15 cellular contexts compared by ENCODE assay signal in genomic region chr9:125541840-125542243, GRCh38.
DNase-seq lines count a peak whose midpoint lies in the region; TF ChIP-seq lines count a peak whose summit lies in the region.
"Had no signal": no experiment of that assay in that cellular context is flagged by ENCODE, and none has a peak within 500 bp of the region (broad histone marks: within the 10 kb centered on the region; RNA-seq: fewer than 3 reads in every experiment).

No MANE protein-coding gene starts in this region.

- CTCF ChIA-PET in OCI-LY7 (lab: Charles Lee; ENCODE audit: unreplicated experiment): no interaction called here
- CTCF ChIA-PET in activated naive CD4-positive, alpha-beta T cell treated with anti-CD3 and anti-CD28 coated beads for 36 hours (lab: Charles Lee): interaction anchor here (0.8 to 2.0 kb wide), 4 partner anchors 12 to 20 kb away, joined by 3 to 8 read pairs (median 4); no protein-coding TSS in a partner anchor

- H2AFZ ChIP-seq in OCI-LY7 (ENCODE audit: low read length): no peak overlapping the region

- H3K36me3 ChIP-seq in OCI-LY7 (ENCODE audit: insufficient read depth, low read length): no peaks in the 10 kb centered on the region
- H3K36me3 ChIP-seq: SJCRH30, tibial artery had no signal

- no peak overlapping the region for H3K4me3 Mint-ChIP-seq in nephron
- H3K4me3 Mint-ChIP-seq in activated naive CD4-positive, alpha-beta T cell treated with anti-CD3 and anti-CD28 coated beads for 36 hours: no peak overlapping the region

- DNase-seq in NCI-H2081 (lab: John Stamatoyannopoulos, UW) (peak; percentile 75 to 89), NCI-H2081 treated with DMSO at 0.1 percent for 48 hours (lab: John Stamatoyannopoulos, UW) (no peak), NCI-H187 treated with DMSO at 0.1 percent for 48 hours (lab: John Stamatoyannopoulos, UW) (peak; percentile 19), SK-N-DZ (ENCODE audit: low spot score) (peak; percentile 10), OCI-LY7 (ENCODE audit: low spot score) (no peak), medulla oblongata (ENCODE audit: extremely low spot score) (no peak)
- no peak for DNase-seq in activated naive CD4-positive, alpha-beta T cell treated with anti-CD3 and anti-CD28 coated beads for 36 hours
- DNase-seq: activated naive CD4-positive, alpha-beta T cell treated with anti-CD3 and anti-CD28 coated beads, Interleukin-2, amount 50 U/mL, for 16 hours; central memory CD4-positive, alpha-beta T cell; left colon; SJCRH30; small intestine; tibial artery had no signal

- POLR2A ChIA-PET in OCI-LY7 (lab: Charles Lee): interaction anchor here (0.5 to 1.7 kb wide), 4 partner anchors 9 to 1151 kb away, joined by 3 to 9 read pairs (median 4); no protein-coding TSS in a partner anchor

- H4K20me1 ChIP-seq in OCI-LY7 (ENCODE audit: insufficient read depth, low read length): no peaks in the 10 kb centered on the region

- H3K27me3 Mint-ChIP-seq in nephron (ENCODE audit: low read depth): no peaks in the 10 kb centered on the region
- no peaks in the 10 kb centered on the region for H3K27me3 Mint-ChIP-seq in activated naive CD4-positive, alpha-beta T cell treated with anti-CD3 and anti-CD28 coated beads for 36 hours (ENCODE audit: low read depth)

- intact Hi-C loops in OCI-LY7 (cut with micrococcal nuclease; ENCODE audit: unreplicated experiment): no loop called here
- intact Hi-C loops in activated naive CD4-positive, alpha-beta T cell treated with anti-CD3 and anti-CD28 coated beads for 36 hours (cut with micrococcal nuclease): no loop called here

- H3K9me2 ChIP-seq in OCI-LY7 (ENCODE audit: insufficient read depth, low read length): no peaks in the 10 kb centered on the region

- no peaks in the 10 kb centered on the region for H3K4me1 ChIP-seq in OCI-LY7 (ENCODE audit: insufficient read depth, low read length, poor library complexity, severe bottlenecking)

- H3K4me2 ChIP-seq in OCI-LY7 (ENCODE audit: low read length): no peak overlapping the region

- H3K27ac Mint-ChIP-seq in nephron: peak overlapping the region; percentile 7 to 34 (median 24)
- no peak overlapping the region for H3K27ac Mint-ChIP-seq in activated naive CD4-positive, alpha-beta T cell treated with anti-CD3 and anti-CD28 coated beads for 36 hours

- BruUV-seq in OCI-LY7 (replicated peaks; lab: Mats Ljungman, UMichigan): no TSS peak

- TF ChIP-seq CTCF in nephron (IDR thresholded peaks at IDR 0.05; ENCODE audit: unreplicated experiment in 3 of 3): no peak
- no peak for TF ChIP-seq CTCF in OCI-LY7 (conservative IDR thresholded peaks at IDR 0.05; ENCODE audit: low read length)

- H3K4me3 ChIP-seq in OCI-LY7 (ENCODE audit: low read depth, low read length, poor library complexity, severe bottlenecking): no peak overlapping the region
- H3K4me3 ChIP-seq: SJCRH30, tibial artery had no signal

- H3K36me3 Mint-ChIP-seq in nephron (ENCODE audit: low read depth): peaks cover 20% of the 10 kb centered on the region
- peaks cover 10% of the 10 kb centered on the region for H3K36me3 Mint-ChIP-seq in activated naive CD4-positive, alpha-beta T cell treated with anti-CD3 and anti-CD28 coated beads for 36 hours (ENCODE audit: low read depth)

- H3K9me3 Mint-ChIP-seq in nephron: no peaks in the 10 kb centered on the region
- H3K9me3 Mint-ChIP-seq in activated naive CD4-positive, alpha-beta T cell treated with anti-CD3 and anti-CD28 coated beads for 36 hours: no peaks in the 10 kb centered on the region

- H3K27ac ChIP-seq in OCI-LY7 (ENCODE audit: low read depth, low read length, poor library complexity, severe bottlenecking): no peak overlapping the region
- H3K27ac ChIP-seq: 22Rv1, SJCRH30, tibial artery had no signal

- peaks cover 57% of the 10 kb centered on the region for H3K4me1 Mint-ChIP-seq in nephron
- peaks cover 6% of the 10 kb centered on the region for H3K4me1 Mint-ChIP-seq in activated naive CD4-positive, alpha-beta T cell treated with anti-CD3 and anti-CD28 coated beads for 36 hours (ENCODE audit: low read depth)

- no peaks in the 10 kb centered on the region for H3K9me3 ChIP-seq in OCI-LY7 (ENCODE audit: low read length)
- H3K9me3 ChIP-seq: SJCRH30, tibial artery had no signal

- no peaks in the 10 kb centered on the region for H3K79me2 ChIP-seq in OCI-LY7 (ENCODE audit: insufficient read depth, low read depth, low read length)

Comparison
In these comparisons a context has a peak if more than half of its experiments do, and no peak if none do; other contexts are left out.
1. DNase-seq: peak in NCI-H2081 (2 of 2), NCI-H187 treated with DMSO at 0.1 percent for 48 hours (single experiment) and SK-N-DZ (single experiment); none in NCI-H2081 treated with DMSO at 0.1 percent for 48 hours (single experiment), OCI-LY7 (single experiment), medulla oblongata (single experiment) and activated naive CD4-positive, alpha-beta T cell treated with anti-CD3 and anti-CD28 coated beads for 36 hours (single experiment).